ENCODE assay signal across 9 cellular contexts in the genomic region with DNA sequence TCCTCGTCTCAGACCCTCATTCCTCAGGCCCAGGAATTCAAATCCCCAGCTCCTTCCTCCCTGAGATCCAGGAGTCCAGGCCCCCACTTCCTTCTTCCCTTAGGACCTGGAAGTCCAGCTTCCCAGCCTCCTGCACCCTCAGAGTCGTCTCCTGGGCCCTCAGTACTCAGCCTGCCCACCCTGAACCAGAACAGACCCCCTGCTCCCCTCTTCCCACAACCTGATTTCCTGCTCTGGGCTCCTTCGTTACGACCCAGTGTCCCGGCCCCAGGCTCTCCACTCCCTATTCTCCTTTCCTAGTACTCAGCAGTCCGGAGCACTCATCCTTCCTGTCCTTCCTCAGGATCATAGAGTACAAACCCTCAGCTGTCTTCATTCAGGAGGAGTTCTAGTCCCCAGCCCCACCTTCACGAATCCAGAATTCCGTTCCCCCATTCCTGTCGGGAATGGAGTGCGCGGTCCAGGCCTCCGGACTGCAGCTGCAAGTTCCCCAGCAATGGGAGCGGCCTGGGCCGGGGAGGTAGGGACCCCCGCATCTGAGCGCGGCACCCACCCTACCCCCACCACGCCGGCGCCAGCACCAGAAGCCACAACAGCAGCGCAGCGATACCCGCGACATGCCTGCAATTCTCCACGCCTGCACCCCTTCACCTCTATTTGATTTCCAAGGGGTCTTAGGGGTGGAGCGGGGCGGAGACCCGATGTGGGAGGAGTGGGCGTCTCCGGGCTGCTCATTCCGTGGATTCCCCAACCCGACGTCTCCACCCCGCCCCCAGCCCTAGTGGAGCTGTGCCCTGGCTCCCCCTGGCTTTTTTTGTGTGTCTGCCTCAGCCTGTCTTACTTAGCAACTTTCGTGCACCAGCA. TPM values are rescaled to one million over a fixed set of nuclear protein-coding genes. Genes with fewer than 3 reads are reported as not detected.
DNase-seq lines count a peak whose midpoint lies in the region; ATAC-seq and TF ChIP-seq lines count a peak whose summit lies in the region.
"Had no signal": no experiment of that assay in that cellular context is flagged by ENCODE, and none has a peak within 500 bp of the region (broad histone marks: within the 10 kb centered on the region; RNA-seq: fewer than 3 reads in every experiment).

No MANE protein-coding gene starts in this region.

- peak overlapping the region; percentile 22; the same call in 1 of the 2 replicates for H3K9ac ChIP-seq in KMS-11

- ATAC-seq in natural killer cell (peak in 1 of 3 donors; percentile 1), HG03520 (IDR thresholded peaks at IDR 0.05; ENCODE audit: unreplicated experiment) (no peak), HG03175 (IDR thresholded peaks at IDR 0.05; ENCODE audit: unreplicated experiment) (no peak), HG03565 (IDR thresholded peaks at IDR 0.05; ENCODE audit: unreplicated experiment) (no peak)

- H3K27ac Mint-ChIP-seq in natural killer cell, result peak overlapping the region; percentile 88 to 96

- H3K4me3 Mint-ChIP-seq in natural killer cell, result peak overlapping the region; percentile 98

- H2AFZ ChIP-seq in KMS-11 (ENCODE audit: low read depth), result peak overlapping the region; percentile 71

- peak overlapping the region; percentile 26 for H3K4me3 ChIP-seq in BE2C (ENCODE audit: low read depth, low read length)
- no peak overlapping the region for H3K4me3 ChIP-seq in KMS-11 (IDR thresholded peaks at IDR 0.05; ENCODE audit: insufficient read depth, low read depth, low read length)

- peaks cover 45 to 58% of the 10 kb centered on the region in 2 donors for H3K4me1 Mint-ChIP-seq in natural killer cell

- H3K27me3 ChIP-seq in BE2C (no peaks in the 10 kb centered on the region), KMS-11 (ENCODE audit: insufficient read depth, low read depth) (peaks cover 6% of the 10 kb centered on the region; the same call in 1 of the 2 replicates)

- H3K4me1 ChIP-seq in BE2C (peaks cover 3% of the 10 kb centered on the region; the same call in 1 of the 2 replicates), KMS-11 (ENCODE audit: low read depth, poor library complexity, severe bottlenecking) (peaks cover 6% of the 10 kb centered on the region)

- peak overlapping the region; percentile 37; the same call in 1 of the 2 replicates for H3K4me2 ChIP-seq in KMS-11

- TF ChIP-seq CTCF in BE2C (IDR thresholded peaks at IDR 0.05; ENCODE audit: low read depth, low read length), result no peak
- TF ChIP-seq CTCF in KMS-11 (conservative IDR thresholded peaks at IDR 0.05; ENCODE audit: low read depth, low read length), result no peak
- no peak for TF ChIP-seq CTCF in natural killer cell (IDR thresholded peaks at IDR 0.05)

- H3K36me3 ChIP-seq in BE2C, result peaks cover 27% of the 10 kb centered on the region
- no peaks in the 10 kb centered on the region for H3K36me3 ChIP-seq in KMS-11 (ENCODE audit: insufficient read depth)

- no peaks in the 10 kb centered on the region for H4K20me1 ChIP-seq in KMS-11 (ENCODE audit: insufficient read depth)

- no peaks in the 10 kb centered on the region for H3K27me3 Mint-ChIP-seq in natural killer cell (ENCODE audit: low read depth in 2 of 2)

- no peaks in the 10 kb centered on the region for H3K79me2 ChIP-seq in KMS-11 (ENCODE audit: insufficient read depth, low read depth)

- no peak for DNase-seq in BE2C
- peak; percentile 8 for DNase-seq in dermis blood vessel endothelial cell
- DNase-seq in natural killer cell, result no peak
- no peak for DNase-seq in NCI-H187 treated with DMSO at 0.1 percent for 48 hours (lab: John Stamatoyannopoulos, UW)

- H3K36me3 Mint-ChIP-seq in natural killer cell, result no peaks in the 10 kb centered on the region

- no peaks in the 10 kb centered on the region for H3K9me3 ChIP-seq in BE2C

- H3K9me3 Mint-ChIP-seq in natural killer cell, result no peaks in the 10 kb centered on the region

- no peak overlapping the region for H3K27ac ChIP-seq in KMS-11

- intact Hi-C loops in natural killer cell (cut with micrococcal nuclease), result no loop called here

RNA-seq across cellular contexts. Expression of gene EGLN2, which starts 12.7 kb away (rescaled TPM):
- polyA plus RNA-seq in BE2C (2012; ENCODE audit: insufficient read depth, insufficient read length, low read depth), result 287 TPM
- total RNA-seq in dermis blood vessel endothelial cell (159 and 197 TPM in 2 replicates), natural killer cell (100 to 1,000 TPM; 104 to 156 (median 151) TPM)

RNA-seq across cellular contexts. Expression of gene RAB4B, which starts 33.7 kb away (rescaled TPM):
- 18.6 TPM for polyA plus RNA-seq in BE2C (2012; ENCODE audit: insufficient read depth, insufficient read length, low read depth)
- 15.6 and 21.3 TPM in 2 replicates for total RNA-seq in dermis blood vessel endothelial cell
- total RNA-seq in natural killer cell, result 10 to 100 TPM; 97.8 to 99.8 (median 98.6) TPM

RNA-seq across cellular contexts. Expression of gene MIA, which starts 36.4 kb away (rescaled TPM):
- not detected for polyA plus RNA-seq in BE2C (2012; ENCODE audit: insufficient read depth, insufficient read length, low read depth)
- total RNA-seq in dermis blood vessel endothelial cell (0.68 TPM in 1 of 2 replicates, not detected in the other), natural killer cell (not detected)

RNA-seq across cellular contexts. Expression of gene CYP2A6, which starts 38.5 kb away (rescaled TPM):
- polyA plus RNA-seq in BE2C (2012; ENCODE audit: insufficient read depth, insufficient read length, low read depth), result not detected
- total RNA-seq in dermis blood vessel endothelial cell, result not detected in 2 replicates
- not detected for total RNA-seq in natural killer cell
- total RNA-seq: T-helper 2 cell treated with Interferon-gamma antibody and Interleukin-4, amounts not matched to agents 100 ng/mL and 5 ng/mL, for 36 hours had no signal
